ENCODE assay signal across 1 cellular context in the genomic region with DNA sequence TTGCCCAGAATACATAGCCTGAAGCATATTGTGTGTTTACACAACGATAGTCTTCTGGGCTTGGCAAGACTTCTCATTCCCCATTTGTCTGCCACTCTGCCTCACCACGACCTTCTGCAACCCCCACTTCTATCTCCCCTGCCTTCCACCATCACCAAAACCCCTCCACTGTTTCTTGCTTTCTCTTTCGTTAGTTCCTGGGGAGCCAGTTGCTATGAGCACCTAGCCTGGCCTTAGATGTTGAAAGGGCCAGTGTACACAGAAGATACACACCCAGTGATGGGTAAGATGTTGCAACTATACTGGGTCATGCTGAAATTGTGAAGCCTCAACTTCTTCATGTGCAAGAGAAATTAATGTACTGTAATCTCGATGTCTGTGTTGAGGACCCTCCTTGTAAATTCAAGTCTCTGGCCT.
TF ChIP-seq lines count a peak whose summit lies in the region.

No MANE protein-coding gene starts in this region.

TF ChIP-seq in HEK293, 187 proteins besides CTCF, POLR2A, EP300 and RAD21 (continued from another document):
- TF ChIP-seq, protein P1, sequence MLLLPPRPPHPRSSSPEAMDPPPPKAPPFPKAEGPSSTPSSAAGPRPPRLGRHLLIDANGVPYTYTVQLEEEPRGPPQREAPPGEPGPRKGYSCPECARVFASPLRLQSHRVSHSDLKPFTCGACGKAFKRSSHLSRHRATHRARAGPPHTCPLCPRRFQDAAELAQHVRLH (tag by site-specific recombination; IDR thresholded peaks at IDR 0.05), result 0 out of 2 replicates have a peak, but pooled peaks have one; percentile 57
- peak; percentile 99; the same call in 1 of the 2 replicates for TF ChIP-seq FEZF1 (tag by site-specific recombination; IDR thresholded peaks at IDR 0.05)
- TF ChIP-seq, protein P2, sequence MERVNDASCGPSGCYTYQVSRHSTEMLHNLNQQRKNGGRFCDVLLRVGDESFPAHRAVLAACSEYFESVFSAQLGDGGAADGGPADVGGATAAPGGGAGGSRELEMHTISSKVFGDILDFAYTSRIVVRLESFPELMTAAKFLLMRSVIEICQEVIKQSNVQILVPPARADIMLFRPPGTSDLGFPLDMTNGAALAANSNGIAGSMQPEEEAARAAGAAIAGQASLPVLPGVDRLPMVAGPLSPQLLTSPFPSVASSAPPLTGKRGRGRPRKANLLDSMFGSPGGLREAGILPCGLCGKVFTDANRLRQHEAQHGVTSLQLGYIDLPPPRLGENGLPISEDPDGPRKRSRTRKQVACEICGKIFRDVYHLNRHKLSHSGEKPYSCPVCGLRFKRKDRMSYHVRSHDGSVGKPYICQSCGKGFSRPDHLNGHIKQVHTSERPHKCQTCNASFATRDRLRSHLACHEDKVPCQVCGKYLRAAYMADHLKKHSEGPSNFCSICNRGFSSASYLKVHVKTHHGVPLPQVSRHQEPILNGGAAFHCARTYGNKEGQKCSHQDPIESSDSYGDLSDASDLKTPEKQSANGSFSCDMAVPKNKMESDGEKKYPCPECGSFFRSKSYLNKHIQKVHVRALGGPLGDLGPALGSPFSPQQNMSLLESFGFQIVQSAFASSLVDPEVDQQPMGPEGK (tag by site-specific recombination; IDR thresholded peaks at IDR 0.05), result peak; percentile 79
- TF ChIP-seq ZNF670 (tag by site-specific recombination; IDR thresholded peaks at IDR 0.05; ENCODE audit: low read depth), result no peak
- TF ChIP-seq KLF17 (tag by site-specific recombination; IDR thresholded peaks at IDR 0.05), result peak; percentile 59; the same call in 1 of the 2 replicates
- TF ChIP-seq ZBTB20 (tag by site-specific recombination; IDR thresholded peaks at IDR 0.05), result 0 out of 2 replicates have a peak, but pooled peaks have one; percentile 46
- TF ChIP-seq, protein P3, sequence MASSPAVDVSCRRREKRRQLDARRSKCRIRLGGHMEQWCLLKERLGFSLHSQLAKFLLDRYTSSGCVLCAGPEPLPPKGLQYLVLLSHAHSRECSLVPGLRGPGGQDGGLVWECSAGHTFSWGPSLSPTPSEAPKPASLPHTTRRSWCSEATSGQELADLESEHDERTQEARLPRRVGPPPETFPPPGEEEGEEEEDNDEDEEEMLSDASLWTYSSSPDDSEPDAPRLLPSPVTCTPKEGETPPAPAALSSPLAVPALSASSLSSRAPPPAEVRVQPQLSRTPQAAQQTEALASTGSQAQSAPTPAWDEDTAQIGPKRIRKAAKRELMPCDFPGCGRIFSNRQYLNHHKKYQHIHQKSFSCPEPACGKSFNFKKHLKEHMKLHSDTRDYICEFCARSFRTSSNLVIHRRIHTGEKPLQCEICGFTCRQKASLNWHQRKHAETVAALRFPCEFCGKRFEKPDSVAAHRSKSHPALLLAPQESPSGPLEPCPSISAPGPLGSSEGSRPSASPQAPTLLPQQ (tag by site-specific recombination; IDR thresholded peaks at IDR 0.05), result peak; percentile 47; the same call in 1 of the 2 replicates
- TF ChIP-seq MZF1 (tag by site-specific recombination; IDR thresholded peaks at IDR 0.05; ENCODE audit: borderline replicate concordance), result peak; percentile 78; the same call in 1 of the 2 replicates
- no peak for TF ChIP-seq ZNF132 (tag by site-specific recombination; IDR thresholded peaks at IDR 0.05; ENCODE audit: borderline replicate concordance)
- TF ChIP-seq WT1 (tag by site-specific recombination; IDR thresholded peaks at IDR 0.05), result peak; percentile 44; the same call in 1 of the 2 replicates
- no peak for TF ChIP-seq ZNF24 (tag by site-specific recombination; IDR thresholded peaks at IDR 0.05)
- no peak for TF ChIP-seq ZNF169 (tag by site-specific recombination; IDR thresholded peaks at IDR 0.05)
- TF ChIP-seq PRDM6 (tag by site-specific recombination; IDR thresholded peaks at IDR 0.05), result no peak
- TF ChIP-seq OSR2 (tag by site-specific recombination; IDR thresholded peaks at IDR 0.05), result peak; percentile 23; the same call in 1 of the 2 replicates
- TF ChIP-seq ZNF133 (tag by site-specific recombination; IDR thresholded peaks at IDR 0.05), result no peak
- peak; percentile 77 for TF ChIP-seq ZBTB17 (tag by site-specific recombination; IDR thresholded peaks at IDR 0.05)
- no peak for TF ChIP-seq ZNF404 (tag by site-specific recombination; IDR thresholded peaks at IDR 0.05)
- TF ChIP-seq ZBTB11 (tag by site-specific recombination; conservative IDR thresholded peaks at IDR 0.05; ENCODE audit: low read depth), result peak; percentile 59; the same call in 1 of the 2 replicates
